Comparison of ENCODE assay signal across 9 cellular contexts in genomic region chr5:76641514-76642120, GRCh38. TPM values are rescaled to one million over a fixed set of nuclear protein-coding genes. Genes with fewer than 3 reads are reported as not detected.
DNase-seq lines count a peak whose midpoint lies in the region; ATAC-seq and TF ChIP-seq lines count a peak whose summit lies in the region.
"Had no signal": no experiment of that assay in that cellular context is flagged by ENCODE, and none has a peak within 500 bp of the region (broad histone marks: within the 10 kb centered on the region; RNA-seq: fewer than 3 reads in every experiment).

No MANE protein-coding gene starts in this region.

- H3K9me3 Mint-ChIP-seq in osteocyte (ENCODE audit: unreplicated experiment) = no peaks in the 10 kb centered on the region
- H3K9me3 Mint-ChIP-seq: stimulated activated naive CD8-positive, alpha-beta T cell treated with anti-CD3 and anti-CD28 coated beads, Interleukin-15, Interleukin-2, amounts not matched to agents 100 ng/mL and 50 ng/mL, for 24 hours had no signal

- H3K9me3 ChIP-seq in Panc1 (ENCODE audit: control insufficient read depth, insufficient read depth, low read depth, low read length) (no peaks in the 10 kb centered on the region), vagina (no peaks in the 10 kb centered on the region)

- H3K4me1 Mint-ChIP-seq in osteocyte (ENCODE audit: unreplicated experiment) = peaks cover 26% of the 10 kb centered on the region

- CTCF ChIA-PET in Panc1 (lab: Charles Lee) = no interaction called here

- no peak overlapping the region for H3K4me3 ChIP-seq in Panc1 (ENCODE audit: low read depth in 2 of 2, low read length in 2 of 2)
- H3K4me3 ChIP-seq in vagina = no peak overlapping the region

- no peak for TF ChIP-seq POLR2A in vagina (IDR thresholded peaks at IDR 0.05)

- H3K27me3 ChIP-seq in Panc1 (ENCODE audit: control insufficient read depth, insufficient read depth, low read length) (no peaks in the 10 kb centered on the region), vagina (no peaks in the 10 kb centered on the region)

- DNase-seq in AG08396 (ENCODE audit: low spot score) (peak; percentile 47), GM20000 (ENCODE audit: low spot score) (peak; percentile 49), Panc1 (ENCODE audit: low read depth, low spot score) (peak; percentile 33), activated T-cell treated with anti-CD3 and anti-CD28 coated beads for 48 hours (ENCODE audit: low read depth) (peak; percentile 51), fibroblast of gingiva (ENCODE audit: low read depth) (peak; percentile 71), osteocyte (ENCODE audit: extremely low spot score, unreplicated experiment) (no peak), ureter (ENCODE audit: low spot score) (peak; percentile 46), vagina (ENCODE audit: extremely low spot score in 2 of 2) (no peak)

- no peaks in the 10 kb centered on the region for H3K36me3 Mint-ChIP-seq in osteocyte (ENCODE audit: unreplicated experiment)

- POLR2A ChIA-PET in Panc1 (lab: Charles Lee) = no interaction called here

- no peaks in the 10 kb centered on the region for H3K4me1 ChIP-seq in Panc1 (ENCODE audit: control insufficient read depth, insufficient read depth, low read length)
- no peaks in the 10 kb centered on the region for H3K4me1 ChIP-seq in vagina

- TF ChIP-seq CTCF in GM20000 (IDR thresholded peaks at IDR 0.05; ENCODE audit: extremely low read depth, missing control alignments) (peak; percentile 79), Panc1 (IDR thresholded peaks at IDR 0.05) (peak; percentile 74; the same call in 1 of the 2 replicates), osteocyte (IDR thresholded peaks at IDR 0.05) (peak; percentile 83), vagina (IDR thresholded peaks at IDR 0.05) (peak in 1 of 3 experiments; percentile 31)

- intact Hi-C loops in Panc1 (cut with micrococcal nuclease; ENCODE audit: unreplicated experiment) (loop anchor here (1.0 kb wide), 1 partner anchor 40 kb away; no protein-coding TSS in a partner anchor), vagina (cut with DNase I) (no loop called here)

- no TSS peak for BruUV-seq in Panc1 (replicated peaks; lab: Mats Ljungman, UMichigan)

- no peak overlapping the region for H3K4me3 Mint-ChIP-seq in osteocyte (ENCODE audit: unreplicated experiment)
- H3K4me3 Mint-ChIP-seq: stimulated activated naive CD8-positive, alpha-beta T cell treated with anti-CD3 and anti-CD28 coated beads, Interleukin-15, Interleukin-2, amounts not matched to agents 100 ng/mL and 50 ng/mL, for 24 hours had no signal

- H3K27ac ChIP-seq in Panc1 (ENCODE audit: low read length) (no peak overlapping the region), vagina (no peak overlapping the region)

- no peaks in the 10 kb centered on the region for H3K27me3 Mint-ChIP-seq in osteocyte (ENCODE audit: unreplicated experiment)
- H3K27me3 Mint-ChIP-seq: stimulated activated naive CD8-positive, alpha-beta T cell treated with anti-CD3 and anti-CD28 coated beads, Interleukin-15, Interleukin-2, amounts not matched to agents 100 ng/mL and 50 ng/mL, for 24 hours had no signal

- ATAC-seq in Panc1 = no peak

- H3K27ac Mint-ChIP-seq in osteocyte (ENCODE audit: unreplicated experiment) = no peak overlapping the region
- H3K27ac Mint-ChIP-seq: stimulated activated naive CD8-positive, alpha-beta T cell treated with anti-CD3 and anti-CD28 coated beads, Interleukin-15, Interleukin-2, amounts not matched to agents 100 ng/mL and 50 ng/mL, for 24 hours had no signal

- in situ Hi-C loops in Panc1 (cut with HindIII; ENCODE audit: low pct_unique_long_range_greater_than_20kb, low sequenced_read_pairs) = no loop called here

- H3K36me3 ChIP-seq in Panc1 (ENCODE audit: control insufficient read depth, insufficient read depth, low read length) = no peaks in the 10 kb centered on the region
- no peaks in the 10 kb centered on the region for H3K36me3 ChIP-seq in vagina

RNA-seq across cellular contexts. Expression of gene F2RL2, which starts 18.4 kb away (rescaled TPM):
- 0.13 TPM for total RNA-seq in Panc1 (2021; ENCODE audit: unreplicated experiment)
- 0.16 TPM for polyA plus RNA-seq in Panc1 (2012; ENCODE audit: insufficient read length)
- 13.0 and 14.1 TPM in 2 replicates for total RNA-seq in osteocyte
- not detected for total RNA-seq in ureter
- total RNA-seq in vagina = not detected

Comparison
In these comparisons a context has a peak if more than half of its experiments do, and no peak if none do; other contexts are left out.
1. DNase-seq: peak in AG08396 (single experiment), GM20000 (single experiment), Panc1 (single experiment), activated T-cell treated with anti-CD3 and anti-CD28 coated beads for 48 hours (single experiment), fibroblast of gingiva (single experiment) and ureter (single experiment); none in osteocyte (single experiment) and vagina (0 of 2).
2. RNA of gene F2RL2, which starts 18.4 kb away (total RNA-seq): 13.0 to 14.1 TPM in osteocyte; 0.13 TPM in Panc1 (single experiment), not detected in ureter (single experiment) and not detected in vagina (single experiment); every median in the first group is over 10 times any median in the second.